ENCODE assay signal across 1 cellular context in genomic region chr1:226702957-226703831, GRCh38.
TF ChIP-seq lines count a peak whose summit lies in the region.

No MANE protein-coding gene starts in this region.

TF ChIP-seq in HEK293, 187 proteins besides CTCF, POLR2A, EP300 and RAD21 (continued from another document and continues in another):
- TF ChIP-seq ZNF629 (tag by site-specific recombination; IDR thresholded peaks at IDR 0.05) = 0 out of 2 replicates have a peak, but pooled peaks have one; percentile 55
- TF ChIP-seq ZNF19 (tag by site-specific recombination; IDR thresholded peaks at IDR 0.05; ENCODE audit: low read depth) = no peak
- TF ChIP-seq BCL6B (tag by site-specific recombination; IDR thresholded peaks at IDR 0.05) = no peak
- TF ChIP-seq, protein P1, sequence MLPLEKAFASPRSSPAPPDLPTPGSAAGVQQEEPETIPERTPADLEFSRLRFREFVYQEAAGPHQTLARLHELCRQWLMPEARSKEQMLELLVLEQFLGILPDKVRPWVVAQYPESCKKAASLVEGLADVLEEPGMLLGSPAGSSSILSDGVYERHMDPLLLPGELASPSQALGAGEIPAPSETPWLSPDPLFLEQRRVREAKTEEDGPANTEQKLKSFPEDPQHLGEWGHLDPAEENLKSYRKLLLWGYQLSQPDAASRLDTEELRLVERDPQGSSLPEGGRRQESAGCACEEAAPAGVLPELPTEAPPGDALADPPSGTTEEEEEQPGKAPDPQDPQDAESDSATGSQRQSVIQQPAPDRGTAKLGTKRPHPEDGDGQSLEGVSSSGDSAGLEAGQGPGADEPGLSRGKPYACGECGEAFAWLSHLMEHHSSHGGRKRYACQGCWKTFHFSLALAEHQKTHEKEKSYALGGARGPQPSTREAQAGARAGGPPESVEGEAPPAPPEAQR (tag by site-specific recombination; IDR thresholded peaks at IDR 0.05) = peak; percentile 9; the same call in 1 of the 2 replicates
- TF ChIP-seq GLIS1 (tag by site-specific recombination; IDR thresholded peaks at IDR 0.05) = peak; percentile 93
- peak; percentile 97 for TF ChIP-seq ZXDB (tag by site-specific recombination; IDR thresholded peaks at IDR 0.05)
- no peak for TF ChIP-seq ZNF48 (tag by site-specific recombination; IDR thresholded peaks at IDR 0.05)
- TF ChIP-seq ZBTB26 (tag by site-specific recombination; optimal IDR thresholded peaks at IDR 0.05) = peak; percentile 91
- TF ChIP-seq ZNF37A (tag by site-specific recombination; IDR thresholded peaks at IDR 0.05) = peak; percentile 58; the same call in 1 of the 2 replicates
- TF ChIP-seq ZNF660 (tag by site-specific recombination; IDR thresholded peaks at IDR 0.05) = peak; percentile 97
- TF ChIP-seq PATZ1 (tag by site-specific recombination; IDR thresholded peaks at IDR 0.05) = peak; percentile 99
- peak; percentile 61 for TF ChIP-seq OSR2 (tag by site-specific recombination; IDR thresholded peaks at IDR 0.05)
- TF ChIP-seq, protein P2, sequence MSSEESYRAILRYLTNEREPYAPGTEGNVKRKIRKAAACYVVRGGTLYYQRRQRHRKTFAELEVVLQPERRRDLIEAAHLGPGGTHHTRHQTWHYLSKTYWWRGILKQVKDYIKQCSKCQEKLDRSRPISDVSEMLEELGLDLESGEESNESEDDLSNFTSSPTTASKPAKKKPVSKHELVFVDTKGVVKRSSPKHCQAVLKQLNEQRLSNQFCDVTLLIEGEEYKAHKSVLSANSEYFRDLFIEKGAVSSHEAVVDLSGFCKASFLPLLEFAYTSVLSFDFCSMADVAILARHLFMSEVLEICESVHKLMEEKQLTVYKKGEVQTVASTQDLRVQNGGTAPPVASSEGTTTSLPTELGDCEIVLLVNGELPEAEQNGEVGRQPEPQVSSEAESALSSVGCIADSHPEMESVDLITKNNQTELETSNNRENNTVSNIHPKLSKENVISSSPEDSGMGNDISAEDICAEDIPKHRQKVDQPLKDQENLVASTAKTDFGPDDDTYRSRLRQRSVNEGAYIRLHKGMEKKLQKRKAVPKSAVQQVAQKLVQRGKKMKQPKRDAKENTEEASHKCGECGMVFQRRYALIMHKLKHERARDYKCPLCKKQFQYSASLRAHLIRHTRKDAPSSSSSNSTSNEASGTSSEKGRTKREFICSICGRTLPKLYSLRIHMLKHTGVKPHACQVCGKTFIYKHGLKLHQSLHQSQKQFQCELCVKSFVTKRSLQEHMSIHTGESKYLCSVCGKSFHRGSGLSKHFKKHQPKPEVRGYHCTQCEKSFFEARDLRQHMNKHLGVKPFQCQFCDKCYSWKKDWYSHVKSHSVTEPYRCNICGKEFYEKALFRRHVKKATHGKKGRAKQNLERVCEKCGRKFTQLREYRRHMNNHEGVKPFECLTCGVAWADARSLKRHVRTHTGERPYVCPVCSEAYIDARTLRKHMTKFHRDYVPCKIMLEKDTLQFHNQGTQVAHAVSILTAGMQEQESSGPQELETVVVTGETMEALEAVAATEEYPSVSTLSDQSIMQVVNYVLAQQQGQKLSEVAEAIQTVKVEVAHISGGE (tag by site-specific recombination; conservative IDR thresholded peaks at IDR 0.05; ENCODE audit: low read depth) = 0 out of 2 replicates have a peak, but pooled peaks have one; percentile 30
- TF ChIP-seq ZBTB8A (tag by site-specific recombination; IDR thresholded peaks at IDR 0.05) = peak; percentile 72; the same call in 1 of the 2 replicates
- peak; percentile 66; the same call in 1 of the 2 replicates for TF ChIP-seq ZNF501 (tag by site-specific recombination; IDR thresholded peaks at IDR 0.05)
- no peak for TF ChIP-seq ZNF112 (tag by site-specific recombination; IDR thresholded peaks at IDR 0.05)
- TF ChIP-seq YY2 (tag by site-specific recombination; IDR thresholded peaks at IDR 0.05) = 0 out of 2 replicates have a peak, but pooled peaks have one; percentile 30
- peak; percentile 92 for TF ChIP-seq ZNF76 (tag by site-specific recombination; IDR thresholded peaks at IDR 0.05; ENCODE audit: borderline replicate concordance, low read depth)
- no peak for TF ChIP-seq ZNF274 (IDR thresholded peaks at IDR 0.05; ENCODE audit: low read length)
- no peak for TF ChIP-seq ZNF274 (tag by site-specific recombination; IDR thresholded peaks at IDR 0.05; ENCODE audit: borderline replicate concordance)
- peak; percentile 58; the same call in 1 of the 2 replicates for TF ChIP-seq ZNF146 (tag by site-specific recombination; IDR thresholded peaks at IDR 0.05)
- TF ChIP-seq ZNF140 (tag by site-specific recombination; IDR thresholded peaks at IDR 0.05) = no peak
- 0 out of 2 replicates have a peak, but pooled peaks have one; percentile 13 for TF ChIP-seq ZNF366 (tag by site-specific recombination; conservative IDR thresholded peaks at IDR 0.05)
- 0 out of 2 replicates have a peak, but pooled peaks have one; percentile 66 for TF ChIP-seq ZFP69B (tag by site-specific recombination; IDR thresholded peaks at IDR 0.05)
- peak; percentile 79 for TF ChIP-seq SP7 (tag by site-specific recombination; IDR thresholded peaks at IDR 0.05)
- peak; percentile 82 for TF ChIP-seq ZNF10 (tag by site-specific recombination; IDR thresholded peaks at IDR 0.05)
- TF ChIP-seq PRDM1 (tag by site-specific recombination; IDR thresholded peaks at IDR 0.05) = peak; percentile 87
- no peak for TF ChIP-seq ZNF747 (tag by site-specific recombination; IDR thresholded peaks at IDR 0.05)
- no peak for TF ChIP-seq ZNF521 (tag by site-specific recombination; IDR thresholded peaks at IDR 0.05)
- TF ChIP-seq ZNF350 (tag by site-specific recombination; IDR thresholded peaks at IDR 0.05) = peak; percentile 61; the same call in 1 of the 2 replicates
- TF ChIP-seq SP3 (tag by site-specific recombination; IDR thresholded peaks at IDR 0.05) = peak; percentile 53; the same call in 1 of the 2 replicates
- TF ChIP-seq ZBTB48 (tag by site-specific recombination; IDR thresholded peaks at IDR 0.05) = peak; percentile 88; the same call in 1 of the 2 replicates
- peak; percentile 36 for TF ChIP-seq ZNF510 (tag by site-specific recombination; IDR thresholded peaks at IDR 0.05; ENCODE audit: insufficient replicate concordance)
- TF ChIP-seq ZNF169 (tag by site-specific recombination; IDR thresholded peaks at IDR 0.05) = peak; percentile 18; the same call in 1 of the 2 replicates
- TF ChIP-seq ZBTB17 (tag by site-specific recombination; IDR thresholded peaks at IDR 0.05) = peak; percentile 61
- TF ChIP-seq HIC1 (tag by site-specific recombination; IDR thresholded peaks at IDR 0.05) = peak; percentile 86
- TF ChIP-seq, protein P3, sequence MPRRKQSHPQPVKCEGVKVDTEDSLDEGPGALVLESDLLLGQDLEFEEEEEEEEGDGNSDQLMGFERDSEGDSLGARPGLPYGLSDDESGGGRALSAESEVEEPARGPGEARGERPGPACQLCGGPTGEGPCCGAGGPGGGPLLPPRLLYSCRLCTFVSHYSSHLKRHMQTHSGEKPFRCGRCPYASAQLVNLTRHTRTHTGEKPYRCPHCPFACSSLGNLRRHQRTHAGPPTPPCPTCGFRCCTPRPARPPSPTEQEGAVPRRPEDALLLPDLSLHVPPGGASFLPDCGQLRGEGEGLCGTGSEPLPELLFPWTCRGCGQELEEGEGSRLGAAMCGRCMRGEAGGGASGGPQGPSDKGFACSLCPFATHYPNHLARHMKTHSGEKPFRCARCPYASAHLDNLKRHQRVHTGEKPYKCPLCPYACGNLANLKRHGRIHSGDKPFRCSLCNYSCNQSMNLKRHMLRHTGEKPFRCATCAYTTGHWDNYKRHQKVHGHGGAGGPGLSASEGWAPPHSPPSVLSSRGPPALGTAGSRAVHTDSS (tag by site-specific recombination; IDR thresholded peaks at IDR 0.05) = no peak; the same call in 1 of the 2 replicates
- no peak for TF ChIP-seq ZNF530 (tag by site-specific recombination; IDR thresholded peaks at IDR 0.05; ENCODE audit: low read depth)
- no peak for TF ChIP-seq ZNF426 (tag by site-specific recombination; IDR thresholded peaks at IDR 0.05)
- peak; percentile 95 for TF ChIP-seq GLIS2 (tag by site-specific recombination; IDR thresholded peaks at IDR 0.05)
- TF ChIP-seq ZNF2 (tag by site-specific recombination; IDR thresholded peaks at IDR 0.05) = no peak; the same call in 1 of the 2 replicates
- peak; percentile 61; the same call in 1 of the 2 replicates for TF ChIP-seq ZBTB7A (tag by site-specific recombination; IDR thresholded peaks at IDR 0.05; ENCODE audit: low read depth)
- TF ChIP-seq ZNF211 (tag by site-specific recombination; IDR thresholded peaks at IDR 0.05; ENCODE audit: low read depth) = no peak
- TF ChIP-seq ZIC2 (tag by site-specific recombination; IDR thresholded peaks at IDR 0.05) = peak; percentile 88
- peak; percentile 83; the same call in 1 of the 2 replicates for TF ChIP-seq ZNF626 (tag by site-specific recombination; IDR thresholded peaks at IDR 0.05)
- no peak for TF ChIP-seq ZNF239 (tag by site-specific recombination; IDR thresholded peaks at IDR 0.05)
- TF ChIP-seq ZNF148 (tag by site-specific recombination; IDR thresholded peaks at IDR 0.05; ENCODE audit: borderline replicate concordance) = peak; percentile 62; the same call in 1 of the 2 replicates
- TF ChIP-seq SP2 (tag by site-specific recombination; IDR thresholded peaks at IDR 0.05) = peak; percentile 21; the same call in 1 of the 2 replicates
- TF ChIP-seq ZNF416 (tag by site-specific recombination; IDR thresholded peaks at IDR 0.05) = no peak
